ENCODE assay signal across 9 cellular contexts in genomic region chr9:32384002-32384363, GRCh38. TPM values are rescaled to one million over a fixed set of nuclear protein-coding genes. Genes with fewer than 3 reads are reported as not detected.
DNase-seq lines count a peak whose midpoint lies in the region; ATAC-seq, FAIRE-seq and TF ChIP-seq lines count a peak whose summit lies in the region.
"Had no signal": no experiment of that assay in that cellular context is flagged by ENCODE, and none has a peak within 500 bp of the region (broad histone marks: within the 10 kb centered on the region; RNA-seq: fewer than 3 reads in every experiment).

No MANE protein-coding gene starts in this region.

- no peak overlapping the region for H3K27ac Mint-ChIP-seq in activated CD4-positive, alpha-beta T cell treated with anti-CD3 and anti-CD28 coated beads, Interleukin-2, amount 10 ng/mL, durations not matched to agents 24 days and 14 days
- H3K27ac Mint-ChIP-seq in activated naive CD8-positive, alpha-beta T cell treated with anti-CD3 and anti-CD28 coated beads, Interleukin-2, amount 10 ng/mL, durations not matched to agents 7 days and 5 days, result no peak overlapping the region

- peak overlapping the region; percentile 93 for H3K9ac ChIP-seq in HepG2 (ENCODE audit: insufficient read depth, low read depth, low read length)

- no peak for TF ChIP-seq RAD21 in HepG2 (CRISPR knock-in tag; IDR thresholded peaks at IDR 0.05)

- H3K4me3 ChIP-seq in HepG2 (replicated peaks in 1 of 3; ENCODE audit: insufficient read depth in 1 of 3, low read depth in 2 of 3, low read length in 3 of 3) (peak overlapping the region; percentile 52 to 98 (median 95); a peak in 5 of 6 replicates), transverse colon (peak overlapping the region; percentile 26 to 73 (median 64))

- DNase-seq in activated CD4-positive, alpha-beta T cell treated with anti-CD3 and anti-CD28 coated beads, Interleukin-2, amount 10 ng/mL, durations not matched to agents 24 days and 14 days, result no peak
- DNase-seq in activated CD4-positive, alpha-beta T cell treated with anti-CD3 and anti-CD28 coated beads for 1 hour, result no peak
- no peak for DNase-seq in activated naive CD8-positive, alpha-beta T cell treated with anti-CD3 and anti-CD28 coated beads, Interleukin-2, amount 10 ng/mL, durations not matched to agents 7 days and 5 days
- DNase-seq in HepG2 (ENCODE audit: low spot score) (no peak), transverse colon (no peak), kidney glomerular epithelial cell (lab: John Stamatoyannopoulos, UW) (no peak), NCI-H2107 treated with DMSO at 0.1 percent for 48 hours (lab: John Stamatoyannopoulos, UW; ENCODE audit: unreplicated experiment) (no peak)

- H3K4me1 ChIP-seq in HepG2 (ENCODE audit: insufficient read depth, low read length), result peaks cover 45% of the 10 kb centered on the region
- H3K4me1 ChIP-seq in transverse colon, result peaks cover 0 to 21% (median 13%) of the 10 kb centered on the region in 4 donors

- peak overlapping the region; percentile 72 for H3K4me3 Mint-ChIP-seq in activated CD4-positive, alpha-beta T cell treated with anti-CD3 and anti-CD28 coated beads, Interleukin-2, amount 10 ng/mL, durations not matched to agents 24 days and 14 days
- H3K4me3 Mint-ChIP-seq in activated naive CD8-positive, alpha-beta T cell treated with anti-CD3 and anti-CD28 coated beads, Interleukin-2, amount 10 ng/mL, durations not matched to agents 7 days and 5 days, result peak overlapping the region; percentile 74

- H4K20me1 ChIP-seq in HepG2 (ENCODE audit: insufficient read depth, low read length), result no peaks in the 10 kb centered on the region; the same call in 1 of the 2 replicates

- peaks cover 16% of the 10 kb centered on the region for H3K4me1 Mint-ChIP-seq in activated CD4-positive, alpha-beta T cell treated with anti-CD3 and anti-CD28 coated beads, Interleukin-2, amount 10 ng/mL, durations not matched to agents 24 days and 14 days
- H3K4me1 Mint-ChIP-seq in activated naive CD8-positive, alpha-beta T cell treated with anti-CD3 and anti-CD28 coated beads, Interleukin-2, amount 10 ng/mL, durations not matched to agents 7 days and 5 days, result peaks cover 21% of the 10 kb centered on the region

- POLR2A ChIA-PET in activated naive CD8-positive, alpha-beta T cell treated with anti-CD3 and anti-CD28 coated beads, Interleukin-2, amount 10 ng/mL, durations not matched to agents 7 days and 5 days (lab: Charles Lee), result interaction anchor here (0.8 to 1.9 kb wide), 5 partner anchors 10 to 641 kb away, joined by 4 to 13 read pairs (median 10); partner anchors contain the start of genes DNAJA1, NDUFB6, RIGI and SMIM27
- POLR2A ChIA-PET in HepG2 (lab: Yijun Ruan, JAX), result interaction anchor here (0.7 to 3.0 kb wide), 12 partner anchors 10 to 641 kb away, joined by 3 to 34 read pairs (median 4); partner anchors contain the start of genes DNAJA1, NDUFB6, RIGI and SMIM27

- H3K79me2 ChIP-seq in HepG2 (ENCODE audit: insufficient read depth, low read length), result peaks cover 38% of the 10 kb centered on the region

- TF ChIP-seq POLR2A in HepG2 (IDR thresholded peaks at IDR 0.05; ENCODE audit: insufficient read depth in 1 of 2, low read depth in 2 of 2, low read length in 2 of 2) (no peak), transverse colon (IDR thresholded peaks at IDR 0.05) (no peak)

- H3K27me3 Mint-ChIP-seq in activated CD4-positive, alpha-beta T cell treated with anti-CD3 and anti-CD28 coated beads, Interleukin-2, amount 10 ng/mL, durations not matched to agents 24 days and 14 days, result peaks cover 32% of the 10 kb centered on the region
- H3K27me3 Mint-ChIP-seq in activated naive CD8-positive, alpha-beta T cell treated with anti-CD3 and anti-CD28 coated beads, Interleukin-2, amount 10 ng/mL, durations not matched to agents 7 days and 5 days, result peaks cover 28% of the 10 kb centered on the region

- in situ Hi-C loops in HepG2 (cut with HindIII; ENCODE audit: extremely low pct_ligation_motif_present, low pct_unique_long_range_greater_than_20kb), result loop anchor here (5.0 kb wide), 3 partner anchors 48 to 188 kb away; partner anchors contain the start of genes NDUFB6 and RIGI
- in situ Hi-C loops in transverse colon (cut with MboI; ENCODE audit: low pct_ligation_motif_present in 1 of 4, low pct_unique_long_range_greater_than_20kb in 1 of 4, low sequenced_read_pairs in 3 of 4), result loop anchor here in 3 of 4 donors (5.0 to 25.0 kb wide), 5 partner anchors 48 to 603 kb away; partner anchors contain the start of gene NDUFB6 (in 1 of the 3)

- WGBS in HepG2 (ENCODE audit: low lambda C conversion rate), result under 1% methylated on average over 13 of the region's 13 CpGs
- WGBS in transverse colon (ENCODE audit: low coverage in 1 of 2), 2 donors, result 0 to 1% methylated on average over 5 to 13 of the region's 13 CpGs

- TF ChIP-seq CTCF in HepG2 (CRISPR knock-in tag; IDR thresholded peaks at IDR 0.05), result no peak
- TF ChIP-seq CTCF in transverse colon (IDR thresholded peaks at IDR 0.05), result no peak

- no peak for ATAC-seq in activated naive CD8-positive, alpha-beta T cell treated with anti-CD3 and anti-CD28 coated beads, Interleukin-2, amount 10 ng/mL, durations not matched to agents 7 days and 5 days (ENCODE audit: low read depth)
- no peak for ATAC-seq in HepG2
- no peak for ATAC-seq in HG03432 (IDR thresholded peaks at IDR 0.05; ENCODE audit: unreplicated experiment)

- no peak for FAIRE-seq in HepG2 (lab: Jason Lieb, UNC)
- FAIRE-seq: G401.6 had no signal

- no peaks in the 10 kb centered on the region for H3K9me3 Mint-ChIP-seq in activated CD4-positive, alpha-beta T cell treated with anti-CD3 and anti-CD28 coated beads, Interleukin-2, amount 10 ng/mL, durations not matched to agents 24 days and 14 days
- no peaks in the 10 kb centered on the region for H3K9me3 Mint-ChIP-seq in activated naive CD8-positive, alpha-beta T cell treated with anti-CD3 and anti-CD28 coated beads, Interleukin-2, amount 10 ng/mL, durations not matched to agents 7 days and 5 days

- H3K4me2 ChIP-seq in HepG2 (ENCODE audit: low read depth, low read length), result peak overlapping the region; percentile 86

- intact Hi-C loops in activated CD4-positive, alpha-beta T cell treated with anti-CD3 and anti-CD28 coated beads, Interleukin-2, amount 10 ng/mL, durations not matched to agents 24 days and 14 days (cut with micrococcal nuclease), result loop anchor here (1.0 kb wide), 2 partner anchors 141 to 189 kb away; partner anchors contain the start of gene NDUFB6
- intact Hi-C loops in HepG2 (cut with micrococcal nuclease; ENCODE audit: unreplicated experiment) (loop anchor here (1.0 kb wide), 1 partner anchor 42 kb away; no protein-coding TSS in a partner anchor), transverse colon (cut with DNase I; ENCODE audit: low total_unique reads) (loop anchor here (2.0 to 5.0 kb wide), 2 partner anchors 48 to 189 kb away; partner anchors contain the start of gene NDUFB6)

- CTCF ChIA-PET in HepG2 (lab: Yijun Ruan, JAX; ENCODE audit: low intra/inter-chr PET ratio, low total read pairs), result interaction anchor here (1.9 kb wide), 1 partner anchor 189 kb away, joined by 5 read pairs; the partner anchor contains the start of gene NDUFB6

- no TSS peak for BruUV-seq in HepG2 (replicated peaks; lab: Mats Ljungman, UMichigan)

- H3K27me3 ChIP-seq in HepG2 (ENCODE audit: control insufficient read depth in 1 of 2, insufficient read depth in 2 of 2, low read length in 2 of 2), result no peaks in the 10 kb centered on the region; a peak in 1 of 5 replicates
- H3K27me3 ChIP-seq in transverse colon, result peaks cover 9% of the 10 kb centered on the region

- peak overlapping the region; percentile 84 for H2AFZ ChIP-seq in HepG2 (ENCODE audit: low read length)

- no peaks in the 10 kb centered on the region for H3K36me3 ChIP-seq in HepG2 (replicated peaks in 1 of 2; ENCODE audit: control insufficient read depth in 1 of 2, insufficient read depth in 2 of 2, low read length in 2 of 2)
- no peaks in the 10 kb centered on the region for H3K36me3 ChIP-seq in transverse colon

- H3K27ac ChIP-seq in HepG2 (ENCODE audit: extremely low read length, insufficient read depth, low read length) (peak overlapping the region; percentile 56), transverse colon (peak overlapping the region; percentile 84 to 90 (median 87))

- TF ChIP-seq EP300 in HepG2 (IDR thresholded peaks at IDR 0.05; ENCODE audit: low read depth in 2 of 2, low read length in 2 of 2) (no peak), HepG2 (CRISPR knock-in tag; IDR thresholded peaks at IDR 0.05; ENCODE audit: borderline replicate concordance) (no peak), transverse colon (IDR thresholded peaks at IDR 0.05; ENCODE audit: low read depth) (no peak)

- no peaks in the 10 kb centered on the region for H3K36me3 Mint-ChIP-seq in activated CD4-positive, alpha-beta T cell treated with anti-CD3 and anti-CD28 coated beads, Interleukin-2, amount 10 ng/mL, durations not matched to agents 24 days and 14 days (ENCODE audit: low read depth)
- no peaks in the 10 kb centered on the region for H3K36me3 Mint-ChIP-seq in activated naive CD8-positive, alpha-beta T cell treated with anti-CD3 and anti-CD28 coated beads, Interleukin-2, amount 10 ng/mL, durations not matched to agents 7 days and 5 days

- H3K9me3 ChIP-seq in HepG2 (ENCODE audit: low read length) (no peaks in the 10 kb centered on the region), transverse colon (no peaks in the 10 kb centered on the region)

RNA-seq across cellular contexts. Expression of gene ACO1, which starts 0.5 kb away (rescaled TPM):
- 7.4 TPM in 2 replicates for total RNA-seq in activated CD4-positive, alpha-beta T cell treated with anti-CD3 and anti-CD28 coated beads, Interleukin-2, amount 10 ng/mL, durations not matched to agents 24 days and 14 days
- total RNA-seq in activated naive CD8-positive, alpha-beta T cell treated with anti-CD3 and anti-CD28 coated beads, Interleukin-2, amount 10 ng/mL, durations not matched to agents 7 days and 5 days, result 1 to 10 TPM; 8.5 to 9.1 TPM
- total RNA-seq in HepG2 (2016; rRNA removed; fragmentation: Illumina TruSeq; extraction: Trizol) (48.2 and 68.9 TPM in 2 replicates), transverse colon (10 to 100 TPM; 10.1 to 34.5 (median 27.3) TPM)
- 2.2 and 2.8 TPM in 2 replicates for total RNA-seq in HepG2 (2016; cell fraction: cytosol; rRNA removed; fragmentation: Illumina TruSeq; extraction: Trizol; ENCODE audit: low read depth)
- total RNA-seq in HepG2 (2016; cell fraction: insoluble cytoplasmic fraction; rRNA removed; fragmentation: Illumina TruSeq; extraction: Trizol), result 47.4 and 67.6 TPM in 2 replicates
- total RNA-seq in HepG2 (2016; cell fraction: membrane; rRNA removed; fragmentation: Illumina TruSeq; extraction: Trizol), result 12.2 and 12.8 TPM in 2 replicates
- 29.5 and 29.9 TPM in 2 replicates for total RNA-seq in HepG2 (2016; cell fraction: nucleus; rRNA removed; fragmentation: Illumina TruSeq; extraction: Trizol)
- polyA plus RNA-seq in HepG2 (2011; rRNA removed), result 18.2 and 20.1 TPM in 2 replicates
- 16.7 and 19.7 TPM in 2 replicates for polyA plus RNA-seq in HepG2 (2011; cell fraction: cytosol; rRNA removed)
- polyA plus RNA-seq in HepG2 (2011; cell fraction: nucleus; rRNA removed), result 9.5 and 11.8 TPM in 2 replicates
- 16.9 and 21.1 TPM in 2 replicates for polyA plus RNA-seq in HepG2 (2012)
- 1.9 and 2.4 TPM in 2 replicates for polyA plus RNA-seq in HepG2 (2016; cell fraction: cytosol; fragmentation: Illumina TruSeq; extraction: Trizol; ENCODE audit: low read depth)
- 48.7 and 51.7 TPM in 2 replicates for polyA plus RNA-seq in HepG2 (2016; cell fraction: insoluble cytoplasmic fraction; fragmentation: Illumina TruSeq; extraction: Trizol; ENCODE audit: low read depth)
- polyA plus RNA-seq in HepG2 (2016; cell fraction: membrane; fragmentation: Illumina TruSeq; extraction: Trizol; ENCODE audit: low read depth), result 5.4 and 5.5 TPM in 2 replicates
- 19.4 and 21.0 TPM in 2 replicates for polyA plus RNA-seq in HepG2 (2016; cell fraction: nucleus; fragmentation: Illumina TruSeq; extraction: Trizol; ENCODE audit: insufficient read depth, low read depth)
- 33.7 and 43.0 TPM in 2 replicates for polyA minus RNA-seq in HepG2 (2011; rRNA and poly(A)+ RNA removed; ENCODE audit: low replicate concordance)
- 21.6 and 23.6 TPM in 2 replicates for polyA minus RNA-seq in HepG2 (2011; cell fraction: cytosol; rRNA and poly(A)+ RNA removed)
- 26.0 and 30.2 TPM in 2 replicates for polyA minus RNA-seq in HepG2 (2011; cell fraction: nucleus; rRNA and poly(A)+ RNA removed)
